ENCODE assay signal across 8 cellular contexts in genomic region chr11:61892085-61892370, GRCh38. TPM values are rescaled to one million over a fixed set of nuclear protein-coding genes. Genes with fewer than 3 reads are reported as not detected.
A peak's percentile ranks its signal among the peaks of the same experiment; 100 is the strongest.
DNase-seq lines count a peak whose midpoint lies in the region; ATAC-seq, FAIRE-seq and TF ChIP-seq lines count a peak whose summit lies in the region.

No MANE protein-coding gene starts in this region.

- H3K9me1 ChIP-seq in keratinocyte (ENCODE audit: control insufficient read depth, extremely low read depth, insufficient read depth, low read length): no peaks in the 10 kb centered on the region

- no peaks in the 10 kb centered on the region for H3K36me3 Mint-ChIP-seq in activated T-helper 17 cell treated with anti-CD3 and anti-CD28 coated beads, Interleukin-2, amount 50 U/mL, for 72 hours (ENCODE audit: low read depth)

- no peaks in the 10 kb centered on the region for H3K79me2 ChIP-seq in keratinocyte (ENCODE audit: control insufficient read depth, insufficient read depth, low read length)

- FAIRE-seq in GM12892 (lab: Jason Lieb, UNC): peak; percentile 54
- no peak for FAIRE-seq in keratinocyte (lab: Jason Lieb, UNC)
- FAIRE-seq in RCC 7860 (lab: Jason Lieb, UNC): no peak

- TF ChIP-seq POLR2A in GM12892 (IDR thresholded peaks at IDR 0.05; ENCODE audit: low read depth, low read length): no peak

- H3K36me3 ChIP-seq in keratinocyte (ENCODE audit: control insufficient read depth in 2 of 2, extremely low read depth in 1 of 2, insufficient read depth in 2 of 2, low read length in 2 of 2) (no peaks in the 10 kb centered on the region), thoracic aorta (no peaks in the 10 kb centered on the region)

- TF ChIP-seq CTCF in keratinocyte (optimal IDR thresholded peaks at IDR 0.05 in 1 of 3, IDR thresholded peaks at IDR 0.05 in 1 of 3, conservative IDR thresholded peaks at IDR 0.05 in 1 of 3; ENCODE audit: extremely low read depth in 1 of 3, insufficient read depth in 2 of 3, low read length in 3 of 3): no peak
- TF ChIP-seq CTCF in thoracic aorta (IDR thresholded peaks at IDR 0.05): no peak

- H3K4me2 ChIP-seq in keratinocyte (ENCODE audit: control insufficient read depth, extremely low read depth, insufficient read depth, low read depth, low read length): peak overlapping the region; percentile 32

- no peaks in the 10 kb centered on the region for H3K27me3 Mint-ChIP-seq in activated T-helper 17 cell treated with anti-CD3 and anti-CD28 coated beads, Interleukin-2, amount 50 U/mL, for 72 hours

- no peak overlapping the region for H3K27ac Mint-ChIP-seq in activated T-helper 17 cell treated with anti-CD3 and anti-CD28 coated beads, Interleukin-2, amount 50 U/mL, for 72 hours

- no peak overlapping the region for H3K27ac ChIP-seq in keratinocyte (ENCODE audit: control insufficient read depth, insufficient read depth, low read length)
- H3K27ac ChIP-seq in thoracic aorta: peak overlapping the region; percentile 80 to 91

- ATAC-seq in HG02678 (IDR thresholded peaks at IDR 0.05; ENCODE audit: unreplicated experiment): peak; percentile 40
- ATAC-seq in activated T-helper 17 cell treated with anti-CD3 and anti-CD28 coated beads, Interleukin-2, amount 50 U/mL, for 72 hours (replicated peaks): peak; percentile 18
- ATAC-seq in thoracic aorta (ENCODE audit: insufficient number of reproducible peaks, low FRiP score, low read depth): no peak
- ATAC-seq in HG03139 (IDR thresholded peaks at IDR 0.05; ENCODE audit: unreplicated experiment): no peak

- H3K9me3 Mint-ChIP-seq in activated T-helper 17 cell treated with anti-CD3 and anti-CD28 coated beads, Interleukin-2, amount 50 U/mL, for 72 hours: no peaks in the 10 kb centered on the region

- peak overlapping the region; percentile 57 for H3K4me3 Mint-ChIP-seq in activated T-helper 17 cell treated with anti-CD3 and anti-CD28 coated beads, Interleukin-2, amount 50 U/mL, for 72 hours

- no peaks in the 10 kb centered on the region for H4K20me1 ChIP-seq in keratinocyte (ENCODE audit: control insufficient read depth, extremely low read depth, insufficient read depth, low read length)

- H3K4me1 ChIP-seq in keratinocyte (ENCODE audit: control insufficient read depth, extremely low read depth, insufficient read depth, low read length) (peaks cover 16% of the 10 kb centered on the region), thoracic aorta (ENCODE audit: control insufficient read depth in 1 of 2, low read depth in 2 of 2) (peaks cover 25 to 37% of the 10 kb centered on the region in 2 donors)

- H3K4me1 Mint-ChIP-seq in activated T-helper 17 cell treated with anti-CD3 and anti-CD28 coated beads, Interleukin-2, amount 50 U/mL, for 72 hours: no peaks in the 10 kb centered on the region

- H3K4me3 ChIP-seq in keratinocyte (ENCODE audit: control insufficient read depth in 2 of 3, extremely low read depth in 1 of 3, insufficient read depth in 2 of 3, low read depth in 1 of 3, low read length in 3 of 3) (peak overlapping the region in 1 of 3 experiments; percentile 27), thoracic aorta (peak overlapping the region; percentile 86)

- H3K9ac ChIP-seq in keratinocyte (ENCODE audit: control insufficient read depth, extremely low read depth, insufficient read depth, low read length): no peak overlapping the region

- H3K9me3 ChIP-seq in keratinocyte (ENCODE audit: control insufficient read depth, low read depth, low read length) (peaks cover 1% of the 10 kb centered on the region), thoracic aorta (no peaks in the 10 kb centered on the region)

- H3K27me3 ChIP-seq in keratinocyte (ENCODE audit: control insufficient read depth, extremely low read depth, insufficient read depth, low read length) (peaks cover 4% of the 10 kb centered on the region), thoracic aorta (replicated peaks; ENCODE audit: insufficient read depth) (no peaks in the 10 kb centered on the region)

- no peak overlapping the region for H2AFZ ChIP-seq in keratinocyte (ENCODE audit: control insufficient read depth, low read length)

- dilution Hi-C loops in keratinocyte (cut with MboI; ENCODE audit: extremely low pct_ligation_motif_present, low sequenced_read_pairs): no loop called here

- DNase-seq in GM12892 (ENCODE audit: insufficient read length) (no peak), keratinocyte (ENCODE audit: low read depth, low spot score) (no peak), thoracic aorta (ENCODE audit: low spot score) (no peak), H4 (ENCODE audit: low spot score) (no peak), RCC 7860 (ENCODE audit: low spot score) (no peak)

RNA-seq across cellular contexts. Expression of gene FADS3, which starts 0.7 kb away (rescaled TPM):
- polyA plus RNA-seq in GM12892 (2012; ENCODE audit: missing spikeins): 3.9 TPM
- 10 to 100 TPM in 1 of 2 donors, 1 to 10 TPM in 1; 3.6 to 24.7 TPM for total RNA-seq in activated T-helper 17 cell treated with anti-CD3 and anti-CD28 coated beads, Interleukin-2, amount 50 U/mL, for 72 hours
- 33.9 to 112 TPM (median 38.7 TPM) in 3 replicates for polyA plus RNA-seq in keratinocyte
- polyA plus RNA-seq in keratinocyte (2011; ENCODE audit: low read depth): 25.1 TPM
- polyA plus RNA-seq in keratinocyte (2011; cell fraction: cytosol; rRNA removed): 47.8 and 62.3 TPM in 2 replicates
- polyA plus RNA-seq in keratinocyte (2011; cell fraction: nucleus; rRNA removed): 365 and 506 TPM in 2 replicates
- 35.3 and 36.7 TPM in 2 replicates for polyA plus RNA-seq in keratinocyte (2012; ENCODE audit: low replicate concordance)
- polyA minus RNA-seq in keratinocyte: 40.9 to 95.0 TPM (median 77.6 TPM) in 3 replicates
- polyA minus RNA-seq in keratinocyte (2011; cell fraction: cytosol; rRNA and poly(A)+ RNA removed): 118 TPM
- polyA minus RNA-seq in keratinocyte (2011; cell fraction: nucleus; rRNA and poly(A)+ RNA removed): 93.7 and 109 TPM in 2 replicates
- 100 to 1,000 TPM; 368 to 393 TPM for total RNA-seq in thoracic aorta
- 34.8 and 47.1 TPM in 2 replicates for total RNA-seq in H4 (2014; rRNA removed; shearing (Covaris generic))

RNA-seq across cellular contexts. Expression of gene RAB3IL1, which starts 25.3 kb away (rescaled TPM):
- not detected for polyA plus RNA-seq in GM12892 (2012; ENCODE audit: missing spikeins)
- not detected for total RNA-seq in activated T-helper 17 cell treated with anti-CD3 and anti-CD28 coated beads, Interleukin-2, amount 50 U/mL, for 72 hours
- 0.31 to 0.66 TPM (median 0.32 TPM) in 3 replicates for polyA plus RNA-seq in keratinocyte
- 0.81 TPM for polyA plus RNA-seq in keratinocyte (2011; ENCODE audit: low read depth)
- 0.35 and 1.0 TPM in 2 replicates for polyA plus RNA-seq in keratinocyte (2011; cell fraction: cytosol; rRNA removed)
- polyA plus RNA-seq in keratinocyte (2011; cell fraction: nucleus; rRNA removed): 0.50 and 0.92 TPM in 2 replicates
- 0.52 and 0.79 TPM in 2 replicates for polyA plus RNA-seq in keratinocyte (2012; ENCODE audit: low replicate concordance)
- 0.10 to 0.30 TPM (median 0.13 TPM) in 3 replicates for polyA minus RNA-seq in keratinocyte
- polyA minus RNA-seq in keratinocyte (2011; cell fraction: cytosol; rRNA and poly(A)+ RNA removed): 1.2 TPM
- 0.21 and 0.70 TPM in 2 replicates for polyA minus RNA-seq in keratinocyte (2011; cell fraction: nucleus; rRNA and poly(A)+ RNA removed)
- 10 to 100 TPM; 20.8 to 45.4 TPM for total RNA-seq in thoracic aorta
- total RNA-seq in H4 (2014; rRNA removed; shearing (Covaris generic)): 2.3 and 7.4 TPM in 2 replicates

RNA-seq across cellular contexts. Expression of gene BEST1, which starts 58.1 kb away (rescaled TPM):
- 1.1 TPM for polyA plus RNA-seq in GM12892 (2012; ENCODE audit: missing spikeins)
- total RNA-seq in activated T-helper 17 cell treated with anti-CD3 and anti-CD28 coated beads, Interleukin-2, amount 50 U/mL, for 72 hours: under 1 TPM; 0.05 to 0.24 TPM
- 0.02 to 0.28 TPM (median 0.13 TPM) in 3 replicates for polyA plus RNA-seq in keratinocyte
- not detected for polyA plus RNA-seq in keratinocyte (2011; ENCODE audit: low read depth)
- 0.06 and 0.07 TPM in 2 replicates for polyA plus RNA-seq in keratinocyte (2011; cell fraction: cytosol; rRNA removed)
- 0.19 and 0.23 TPM in 2 replicates for polyA plus RNA-seq in keratinocyte (2011; cell fraction: nucleus; rRNA removed)
- 0.87 and 2.4 TPM in 2 replicates for polyA plus RNA-seq in keratinocyte (2012; ENCODE audit: low replicate concordance)
- 0.10 TPM in 1 of 3 replicates, not detected in the others for polyA minus RNA-seq in keratinocyte
- not detected for polyA minus RNA-seq in keratinocyte (2011; cell fraction: cytosol; rRNA and poly(A)+ RNA removed)
- 0.23 TPM in 1 of 2 replicates, not detected in the other for polyA minus RNA-seq in keratinocyte (2011; cell fraction: nucleus; rRNA and poly(A)+ RNA removed)
- total RNA-seq in thoracic aorta: 1 to 10 TPM; 4.7 to 8.0 TPM
- 0.39 and 0.62 TPM in 2 replicates for total RNA-seq in H4 (2014; rRNA removed; shearing (Covaris generic))

Comparison
In these comparisons a context has a peak if more than half of its experiments do, and no peak if none do; other contexts are left out.
1. ATAC-seq: peak in HG02678 (single experiment) and activated T-helper 17 cell treated with anti-CD3 and anti-CD28 coated beads, Interleukin-2, amount 50 U/mL, for 72 hours (single experiment); none in thoracic aorta (single experiment) and HG03139 (single experiment).